In the genomic region with DNA sequence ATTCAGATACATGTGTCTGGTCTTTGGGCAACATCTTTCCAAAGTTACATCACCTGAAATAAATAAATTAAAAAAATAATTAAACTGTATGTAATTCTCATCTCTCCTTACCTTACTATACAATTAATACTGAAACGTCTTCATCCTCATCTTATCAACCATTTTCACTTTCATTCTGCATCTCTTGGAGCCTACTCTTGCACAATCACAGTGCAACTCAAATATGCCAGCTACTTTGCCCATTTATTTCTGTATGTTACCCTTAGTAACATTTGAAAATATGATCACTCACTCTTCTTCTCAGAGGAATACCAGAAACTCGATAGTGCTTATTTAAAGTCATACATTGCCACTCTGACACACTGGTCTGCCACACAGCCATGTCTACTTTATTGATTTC, we compare ENCODE assay signal across 17 cellular contexts.
"Had no signal": no experiment of that assay in that cellular context is flagged by ENCODE, and none has a peak within 500 bp of the region (broad histone marks: within the 10 kb centered on the region; RNA-seq: fewer than 3 reads in every experiment).

No MANE protein-coding gene starts in this region.

- ATAC-seq: foreskin keratinocyte, left lung, sciatic nerve had no signal

- H3K36me3 ChIP-seq: left lung, stomach, upper lobe of left lung had no signal

- H3K9me3 ChIP-seq: testis, upper lobe of left lung had no signal

- H3K4me1 Mint-ChIP-seq: activated CD4-positive, alpha-beta T cell treated with anti-CD3 and anti-CD28 coated beads, Interleukin-2, amount 10 ng/mL, durations not matched to agents 7 days and 5 days; activated naive CD8-positive, alpha-beta T cell treated with anti-CD3 and anti-CD28 coated beads, Interleukin-2, amount 10 ng/mL, durations not matched to agents 7 days and 5 days; neural crest cell had no signal

- H3K9me3 Mint-ChIP-seq: brain had no signal

- H3K27me3 ChIP-seq: foreskin keratinocyte, left lung, stomach, testis, upper lobe of left lung had no signal

- H3K4me3 ChIP-seq: left lung, stomach, testis, upper lobe of left lung had no signal

- DNase-seq: activated CD4-positive, alpha-beta T cell treated with anti-CD3 and anti-CD28 coated beads, Interleukin-2, amount 10 ng/mL, durations not matched to agents 7 days and 5 days; activated naive CD8-positive, alpha-beta T cell treated with anti-CD3 and anti-CD28 coated beads, Interleukin-2, amount 10 ng/mL, durations not matched to agents 7 days and 5 days; effector CD8-positive, alpha-beta T cell; foreskin keratinocyte; glutamatergic neuron; hypothalamus; kidney; left lung; mammary epithelial cell; stimulated activated CD4-positive, alpha-beta T cell treated with anti-CD3 and anti-CD28 coated beads, Interleukin-1b, Interleukin-23, amount 100 ng/mL, for 48 hours; stomach; testis; upper lobe of left lung had no signal

- H3K27ac ChIP-seq: foreskin keratinocyte, left lung, stomach, testis, upper lobe of left lung had no signal

- H3K36me3 Mint-ChIP-seq: activated naive CD8-positive, alpha-beta T cell treated with anti-CD3 and anti-CD28 coated beads, Interleukin-2, amount 10 ng/mL, durations not matched to agents 7 days and 5 days; brain had no signal

- H3K4me1 ChIP-seq: foreskin keratinocyte, left lung, stomach, testis, upper lobe of left lung had no signal

- H3K27me3 Mint-ChIP-seq: activated CD4-positive, alpha-beta T cell treated with anti-CD3 and anti-CD28 coated beads, Interleukin-2, amount 10 ng/mL, durations not matched to agents 7 days and 5 days; activated naive CD8-positive, alpha-beta T cell treated with anti-CD3 and anti-CD28 coated beads, Interleukin-2, amount 10 ng/mL, durations not matched to agents 7 days and 5 days had no signal

- H3K4me3 Mint-ChIP-seq: activated CD4-positive, alpha-beta T cell treated with anti-CD3 and anti-CD28 coated beads, Interleukin-2, amount 10 ng/mL, durations not matched to agents 7 days and 5 days; activated naive CD8-positive, alpha-beta T cell treated with anti-CD3 and anti-CD28 coated beads, Interleukin-2, amount 10 ng/mL, durations not matched to agents 7 days and 5 days; activated T-helper 1 cell treated with anti-CD3 and anti-CD28 coated beads, Interleukin-12 subunit alpha, Interleukin-12 subunit beta, Interleukin-2, Interleukin-4 antibody, amounts not matched to agents 30 ng/mL and 10 ng/mL and 1 ng/mL, durations not matched to agents 14 hours and 24 hours and 36 hours; brain; neural crest cell had no signal

- H3K27ac Mint-ChIP-seq: activated CD4-positive, alpha-beta T cell treated with anti-CD3 and anti-CD28 coated beads, Interleukin-2, amount 10 ng/mL, durations not matched to agents 7 days and 5 days; activated naive CD8-positive, alpha-beta T cell treated with anti-CD3 and anti-CD28 coated beads, Interleukin-2, amount 10 ng/mL, durations not matched to agents 7 days and 5 days; activated T-helper 1 cell treated with anti-CD3 and anti-CD28 coated beads, Interleukin-12 subunit alpha, Interleukin-12 subunit beta, Interleukin-2, Interleukin-4 antibody, amounts not matched to agents 30 ng/mL and 10 ng/mL and 1 ng/mL, durations not matched to agents 14 hours and 24 hours and 36 hours; brain had no signal
